Comparison of ENCODE assay signal across 21 cellular contexts in the genomic region with DNA sequence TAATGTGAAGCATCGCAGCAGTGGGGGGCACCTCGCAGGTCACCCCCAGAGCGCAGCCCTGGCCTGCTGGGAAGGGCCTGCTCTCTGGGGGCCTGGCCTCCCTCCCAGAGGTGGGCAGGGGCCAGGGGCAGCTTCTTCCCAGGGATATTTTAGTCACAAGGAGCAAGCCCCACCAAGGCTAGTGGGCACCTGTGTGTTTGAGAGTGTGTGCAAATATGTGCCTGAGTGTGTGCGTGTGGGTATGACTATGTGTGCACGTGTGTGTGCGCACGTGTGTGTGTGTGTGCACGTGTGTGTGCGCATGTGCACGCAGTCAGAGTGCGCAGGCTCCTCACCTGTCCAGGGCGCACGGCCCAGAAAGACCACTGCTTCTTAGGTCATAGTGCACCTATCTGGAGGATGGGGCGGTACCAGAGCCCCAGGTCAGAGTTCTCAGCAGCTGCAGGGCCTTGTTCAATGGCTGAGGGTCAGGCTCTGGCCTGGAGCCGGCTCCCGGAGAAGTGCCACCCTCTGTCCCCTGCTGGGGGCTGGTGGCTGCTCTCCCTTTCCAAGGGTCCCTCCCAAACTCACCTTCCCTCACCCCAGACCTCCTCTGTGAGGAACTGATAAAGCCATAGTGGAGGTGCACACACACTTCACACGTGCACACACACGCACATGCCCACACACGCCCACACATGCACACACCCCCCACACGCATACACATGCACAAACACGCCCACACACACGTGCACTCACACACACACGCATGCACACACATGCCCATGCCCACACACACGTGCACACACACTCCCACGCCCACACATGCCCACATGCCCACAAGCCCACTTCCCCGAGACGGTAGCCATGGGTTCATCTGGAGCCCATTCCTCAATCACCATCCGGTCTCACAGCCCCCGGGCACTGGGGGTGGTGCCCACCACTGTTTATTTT.
DNase-seq lines count a peak whose midpoint lies in the region; ATAC-seq and TF ChIP-seq lines count a peak whose summit lies in the region.
"Had no signal": no experiment of that assay in that cellular context is flagged by ENCODE, and none has a peak within 500 bp of the region (broad histone marks: within the 10 kb centered on the region; RNA-seq: fewer than 3 reads in every experiment).

No MANE protein-coding gene starts in this region.

- H3K4me3 Mint-ChIP-seq in GM23338 = no peak overlapping the region
- H3K4me3 Mint-ChIP-seq: nephron; T-helper 2 cell treated with Interferon-gamma antibody and Interleukin-4, amounts not matched to agents 5 μg/mL and 100 μg/mL, for 36 hours had no signal

- no peaks in the 10 kb centered on the region; the same call in 2 of the 3 replicates for H3K36me3 Mint-ChIP-seq in GM23338 (ENCODE audit: low read depth)
- H3K36me3 Mint-ChIP-seq: stimulated activated naive B cell treated with anti-CD40 and anti-IgM and Interleukin-4, amounts not matched to agents 10 μg/mL and 1 μg/mL and 100 μg/mL, for 72 hours had no signal

- H3K9me3 ChIP-seq in BE2C (no peaks in the 10 kb centered on the region; the same call in 1 of the 2 replicates), mucosa of descending colon (no peaks in the 10 kb centered on the region), spleen (peaks cover 0 to 1% (median under 1%) of the 10 kb centered on the region in 8 donors)
- H3K9me3 ChIP-seq: tibial artery had no signal

- no peaks in the 10 kb centered on the region for H4K20me1 ChIP-seq in GM23338 (replicated peaks; ENCODE audit: insufficient read depth)

- in situ Hi-C loops in G401 (cut with HindIII; ENCODE audit: low sequenced_read_pairs) = no loop called here

- no peak for TF ChIP-seq POLR2A in spleen (IDR thresholded peaks at IDR 0.05)

- TF ChIP-seq CTCF in BE2C (IDR thresholded peaks at IDR 0.05; ENCODE audit: low read depth, low read length) (no peak), GM23338 (conservative IDR thresholded peaks at IDR 0.05; ENCODE audit: low read depth in 2 of 2) (no peak), dorsolateral prefrontal cortex (IDR thresholded peaks at IDR 0.05 in 54 of 56, conservative IDR thresholded peaks at IDR 0.05 in 2 of 56; ENCODE audit: low read depth in 1 of 56, partially characterized antibody in 56 of 56) (no peak), mucosa of descending colon (IDR thresholded peaks at IDR 0.05) (no peak), spleen (IDR thresholded peaks at IDR 0.05 in 8 of 11, conservative IDR thresholded peaks at IDR 0.05 in 3 of 11) (no peak)

- H3K36me3 ChIP-seq in BE2C = no peaks in the 10 kb centered on the region
- H3K36me3 ChIP-seq in GM23338 (ENCODE audit: insufficient read depth) = no peaks in the 10 kb centered on the region
- H3K36me3 ChIP-seq in mucosa of descending colon (ENCODE audit: low read depth) = no peaks in the 10 kb centered on the region
- H3K36me3 ChIP-seq in spleen = no peaks in the 10 kb centered on the region
- H3K36me3 ChIP-seq: tibial artery had no signal

- no peaks in the 10 kb centered on the region for H3K79me2 ChIP-seq in GM23338 (replicated peaks; ENCODE audit: insufficient read depth)

- H3K27ac Mint-ChIP-seq in GM23338 = no peak overlapping the region
- H3K27ac Mint-ChIP-seq: stimulated activated naive B cell treated with anti-CD40 and anti-IgM and Interleukin-4, amounts not matched to agents 10 μg/mL and 1 μg/mL and 100 μg/mL, for 72 hours; T-helper 2 cell treated with Interferon-gamma antibody and Interleukin-4, amounts not matched to agents 5 μg/mL and 100 μg/mL, for 36 hours had no signal

- intact Hi-C loops in dorsolateral prefrontal cortex (cut with DNase I) (no loop called here), mucosa of descending colon (cut with DNase I, micrococcal nuclease) (no loop called here), spleen (cut with DNase I; ENCODE audit: low total_unique reads) (no loop called here)

- peak overlapping the region; percentile 69; the same call in 1 of the 2 replicates for H2AFZ ChIP-seq in GM23338

- DNase-seq in BE2C (peak; percentile 3), GM23338 (ENCODE audit: low spot score) (no peak), dorsolateral prefrontal cortex (peak in 7 of 10 donors; percentile 9 to 38 (median 21)), mucosa of descending colon (peak in 2 of 3 donors; percentile 21 to 44), G401 (ENCODE audit: low spot score) (no peak), spleen (no peak), NCI-H1105 (lab: John Stamatoyannopoulos, UW) (no peak)
- DNase-seq in activated CD4-positive, alpha-beta T cell treated with anti-CD3 and anti-CD28 coated beads, Interleukin-2, amount 50 U/mL, for 4 hours = no peak
- DNase-seq: activated naive CD4-positive, alpha-beta T cell treated with Interleukin-2 at 50 U/mL for 16 hours; COR-L47; KG1; NCI-H1930; NCI-H345; retina; stimulated activated CD4-positive, alpha-beta T cell treated with anti-CD3 and anti-CD28 coated beads, Interleukin-15, amount 100 ng/mL, for 24 hours; stimulated activated naive B cell treated with anti-CD40 and anti-IgM and Interleukin-4, amounts not matched to agents 10 μg/mL and 1 μg/mL and 100 μg/mL, for 72 hours had no signal

- H3K9me3 Mint-ChIP-seq in GM23338 = peaks cover 2% of the 10 kb centered on the region; the same call in 1 of the 3 replicates
- H3K9me3 Mint-ChIP-seq: nephron; T-helper 2 cell treated with Interferon-gamma antibody and Interleukin-4, amounts not matched to agents 5 μg/mL and 100 μg/mL, for 36 hours had no signal

- H3K4me1 Mint-ChIP-seq in GM23338 = peaks cover 15% of the 10 kb centered on the region
- H3K4me1 Mint-ChIP-seq: stimulated activated naive B cell treated with anti-CD40 and anti-IgM and Interleukin-4, amounts not matched to agents 10 μg/mL and 1 μg/mL and 100 μg/mL, for 72 hours had no signal

- 82 to 92% (median 85%) methylated on average over 26 to 29 of the region's 29 CpGs for WGBS in spleen, 5 donors

- no peaks in the 10 kb centered on the region for H3F3A ChIP-seq in GM23338 (replicated peaks; ENCODE audit: low read depth)

- H3K27ac ChIP-seq in GM23338 (ENCODE audit: low read depth) (no peak overlapping the region), dorsolateral prefrontal cortex (no peak overlapping the region), spleen (no peak overlapping the region)
- H3K27ac ChIP-seq: SK-N-MC, tibial artery had no signal

- H3K4me1 ChIP-seq in BE2C = peaks cover 8% of the 10 kb centered on the region
- H3K4me1 ChIP-seq in GM23338 (ENCODE audit: insufficient read depth) = no peaks in the 10 kb centered on the region
- no peaks in the 10 kb centered on the region for H3K4me1 ChIP-seq in mucosa of descending colon (ENCODE audit: low read depth)
- peaks cover 0 to 14% (median 8%) of the 10 kb centered on the region in 6 donors for H3K4me1 ChIP-seq in spleen
- H3K4me1 ChIP-seq: tibial artery had no signal

- H3K4me3 ChIP-seq in BE2C (ENCODE audit: low read depth, low read length) (no peak overlapping the region), GM23338 (no peak overlapping the region), dorsolateral prefrontal cortex (no peak overlapping the region), mucosa of descending colon (no peak overlapping the region), spleen (no peak overlapping the region)
- H3K4me3 ChIP-seq: SK-N-MC, tibial artery had no signal

- no peaks in the 10 kb centered on the region for H3K9me2 ChIP-seq in GM23338 (ENCODE audit: insufficient read depth)

- H3K27me3 ChIP-seq in BE2C = no peaks in the 10 kb centered on the region
- no peaks in the 10 kb centered on the region for H3K27me3 ChIP-seq in GM23338 (ENCODE audit: insufficient read depth)
- H3K27me3 ChIP-seq in dorsolateral prefrontal cortex = no peaks in the 10 kb centered on the region
- peaks cover 0 to 8% (median 0%) of the 10 kb centered on the region in 7 donors for H3K27me3 ChIP-seq in spleen (replicated peaks in 1 of 7)

- no peak for ATAC-seq in GM23338
- no peak for ATAC-seq in mucosa of descending colon
- ATAC-seq: Panc1; stimulated activated naive B cell treated with anti-CD40 and anti-IgM and Interleukin-4, amounts not matched to agents 10 μg/mL and 1 μg/mL and 100 μg/mL, for 72 hours had no signal

- H3K4me2 ChIP-seq in GM23338 = no peak overlapping the region

- H3K27me3 Mint-ChIP-seq in GM23338 (ENCODE audit: insufficient read depth, low read depth, poor library complexity) = peaks cover 13% of the 10 kb centered on the region

TF ChIP-seq in GM23338, 12 proteins besides CTCF, POLR2A, EP300 and RAD21:
- TF ChIP-seq, protein P1, sequence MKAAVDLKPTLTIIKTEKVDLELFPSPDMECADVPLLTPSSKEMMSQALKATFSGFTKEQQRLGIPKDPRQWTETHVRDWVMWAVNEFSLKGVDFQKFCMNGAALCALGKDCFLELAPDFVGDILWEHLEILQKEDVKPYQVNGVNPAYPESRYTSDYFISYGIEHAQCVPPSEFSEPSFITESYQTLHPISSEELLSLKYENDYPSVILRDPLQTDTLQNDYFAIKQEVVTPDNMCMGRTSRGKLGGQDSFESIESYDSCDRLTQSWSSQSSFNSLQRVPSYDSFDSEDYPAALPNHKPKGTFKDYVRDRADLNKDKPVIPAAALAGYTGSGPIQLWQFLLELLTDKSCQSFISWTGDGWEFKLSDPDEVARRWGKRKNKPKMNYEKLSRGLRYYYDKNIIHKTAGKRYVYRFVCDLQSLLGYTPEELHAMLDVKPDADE (IDR thresholded peaks at IDR 0.05) = no peak

Comparison
In these comparisons a context has a peak if more than half of its experiments do, and no peak if none do; other contexts are left out.
1. DNase-seq: peak in BE2C (single experiment), dorsolateral prefrontal cortex (7 of 10) and mucosa of descending colon (2 of 3); none in GM23338 (single experiment), G401 (single experiment), activated CD4-positive, alpha-beta T cell treated with anti-CD3 and anti-CD28 coated beads, Interleukin-2, amount 50 U/mL, for 4 hours (0 of 2), spleen (single experiment) and NCI-H1105 (single experiment).